ENCODE assay signal across 8 cellular contexts in genomic region chr6:42451146-42451594, GRCh38. TPM values are rescaled to one million over a fixed set of nuclear protein-coding genes. Genes with fewer than 3 reads are reported as not detected.
DNase-seq lines count a peak whose midpoint lies in the region; ATAC-seq, FAIRE-seq and TF ChIP-seq lines count a peak whose summit lies in the region.

No MANE protein-coding gene starts in this region.

- peak overlapping the region; percentile 97 for H3K4me3 Mint-ChIP-seq in activated CD8-positive, alpha-beta memory T cell treated with anti-CD3 and anti-CD28 coated beads, Interleukin-2, amount 10 ng/mL, durations not matched to agents 7 days and 5 days
- peak overlapping the region; percentile 100 for H3K4me3 Mint-ChIP-seq in glutamatergic neuron (ENCODE audit: unreplicated experiment)

- H3K27ac ChIP-seq in spleen = peak overlapping the region; percentile 53 to 93 (median 88)

- no peak for TF ChIP-seq CTCF in BE2C (IDR thresholded peaks at IDR 0.05; ENCODE audit: low read depth, low read length)
- TF ChIP-seq CTCF in glutamatergic neuron (IDR thresholded peaks at IDR 0.05; ENCODE audit: partially characterized antibody, unreplicated experiment) = no peak
- TF ChIP-seq CTCF in spleen (IDR thresholded peaks at IDR 0.05 in 8 of 11, conservative IDR thresholded peaks at IDR 0.05 in 3 of 11) = no peak

- 0 to 2% (median 1%) methylated on average over 14 of the region's 14 CpGs for WGBS in spleen, 5 donors

- CTCF ChIA-PET in activated CD8-positive, alpha-beta memory T cell treated with anti-CD3 and anti-CD28 coated beads, Interleukin-2, amount 10 ng/mL, durations not matched to agents 7 days and 5 days (lab: Charles Lee) = interaction anchor here (0.9 to 2.6 kb wide), 9 partner anchors 11 to 190 kb away, joined by 3 to 8 read pairs (median 4); no protein-coding TSS in a partner anchor

- intact Hi-C loops in spleen (cut with DNase I; ENCODE audit: low total_unique reads) = no loop called here

- FAIRE-seq in HTR-8/SVneo (lab: Jason Lieb, UNC) = no peak

- ATAC-seq in activated CD8-positive, alpha-beta memory T cell treated with anti-CD3 and anti-CD28 coated beads, Interleukin-2, amount 10 ng/mL, durations not matched to agents 7 days and 5 days = peak; percentile 14
- ATAC-seq in GM21528 (IDR thresholded peaks at IDR 0.05; ENCODE audit: low FRiP score, unreplicated experiment) (no peak), HG02588 (IDR thresholded peaks at IDR 0.05; ENCODE audit: unreplicated experiment) (no peak)

- H3K4me1 ChIP-seq in BE2C (no peaks in the 10 kb centered on the region; the same call in 1 of the 2 replicates), spleen (peaks cover 3 to 82% (median 38%) of the 10 kb centered on the region in 6 donors)

- H3K27ac Mint-ChIP-seq in activated CD8-positive, alpha-beta memory T cell treated with anti-CD3 and anti-CD28 coated beads, Interleukin-2, amount 10 ng/mL, durations not matched to agents 7 days and 5 days = peak overlapping the region; percentile 92
- peak overlapping the region; percentile 95 for H3K27ac Mint-ChIP-seq in glutamatergic neuron (ENCODE audit: unreplicated experiment)

- DNase-seq in BE2C (no peak), HTR-8/SVneo (ENCODE audit: insufficient read length, low spot score) (peak; percentile 28), glutamatergic neuron (no peak), spleen (no peak), NCI-H1048 (lab: John Stamatoyannopoulos, UW) (no peak)
- DNase-seq in activated CD8-positive, alpha-beta memory T cell treated with anti-CD3 and anti-CD28 coated beads, Interleukin-2, amount 10 ng/mL, durations not matched to agents 7 days and 5 days = peak; percentile 59

- H3K36me3 ChIP-seq in BE2C = no peaks in the 10 kb centered on the region; the same call in 1 of the 2 replicates
- H3K36me3 ChIP-seq in spleen = no peaks in the 10 kb centered on the region

- H3K27me3 ChIP-seq in BE2C (no peaks in the 10 kb centered on the region), spleen (replicated peaks in 1 of 7) (peaks cover 0 to 39% (median 0%) of the 10 kb centered on the region in 7 donors)

- H3K27me3 Mint-ChIP-seq in activated CD8-positive, alpha-beta memory T cell treated with anti-CD3 and anti-CD28 coated beads, Interleukin-2, amount 10 ng/mL, durations not matched to agents 7 days and 5 days = peaks cover 6% of the 10 kb centered on the region
- peaks cover 11% of the 10 kb centered on the region for H3K27me3 Mint-ChIP-seq in glutamatergic neuron (ENCODE audit: unreplicated experiment)

- H3K36me3 Mint-ChIP-seq in activated CD8-positive, alpha-beta memory T cell treated with anti-CD3 and anti-CD28 coated beads, Interleukin-2, amount 10 ng/mL, durations not matched to agents 7 days and 5 days = peaks cover 27% of the 10 kb centered on the region
- H3K36me3 Mint-ChIP-seq in glutamatergic neuron (ENCODE audit: unreplicated experiment) = no peaks in the 10 kb centered on the region

- H3K9me3 Mint-ChIP-seq in activated CD8-positive, alpha-beta memory T cell treated with anti-CD3 and anti-CD28 coated beads, Interleukin-2, amount 10 ng/mL, durations not matched to agents 7 days and 5 days (ENCODE audit: low read depth) = no peaks in the 10 kb centered on the region
- H3K9me3 Mint-ChIP-seq in glutamatergic neuron (ENCODE audit: unreplicated experiment) = peaks cover 18% of the 10 kb centered on the region

- H3K9me3 ChIP-seq in BE2C = no peaks in the 10 kb centered on the region
- no peaks in the 10 kb centered on the region for H3K9me3 ChIP-seq in spleen

- H3K4me3 ChIP-seq in BE2C (ENCODE audit: low read depth, low read length) (peak overlapping the region; percentile 84), spleen (peak overlapping the region; percentile 67 to 98 (median 93))

- H3K4me1 Mint-ChIP-seq in activated CD8-positive, alpha-beta memory T cell treated with anti-CD3 and anti-CD28 coated beads, Interleukin-2, amount 10 ng/mL, durations not matched to agents 7 days and 5 days = peaks cover 47% of the 10 kb centered on the region
- H3K4me1 Mint-ChIP-seq in glutamatergic neuron (ENCODE audit: low read depth, unreplicated experiment) = peaks cover 29% of the 10 kb centered on the region

- no peak for TF ChIP-seq POLR2A in spleen (IDR thresholded peaks at IDR 0.05)

RNA-seq across cellular contexts. Expression of gene TRERF1, which starts 0.6 kb away (rescaled TPM):
- 7.2 TPM for polyA plus RNA-seq in BE2C (2012; ENCODE audit: insufficient read depth, insufficient read length, low read depth)
- 10 to 100 TPM; 16.2 to 36.0 TPM for total RNA-seq in activated CD8-positive, alpha-beta memory T cell treated with anti-CD3 and anti-CD28 coated beads, Interleukin-2, amount 10 ng/mL, durations not matched to agents 7 days and 5 days
- total RNA-seq in glutamatergic neuron (ENCODE audit: unreplicated experiment) (12.8 TPM), spleen (10 to 100 TPM in 6 of 7 donors, 1 to 10 TPM in 1; 8.4 to 16.9 (median 14.3) TPM)
- polyA plus RNA-seq in spleen = 1 to 10 TPM; 1.5 to 3.0 (median 2.0) TPM

Comparison
In these comparisons a context has a peak if more than half of its experiments do, and no peak if none do; other contexts are left out.
1. DNase-seq: peak in HTR-8/SVneo (single experiment) and activated CD8-positive, alpha-beta memory T cell treated with anti-CD3 and anti-CD28 coated beads, Interleukin-2, amount 10 ng/mL, durations not matched to agents 7 days and 5 days (single experiment); none in BE2C (single experiment), glutamatergic neuron (single experiment), spleen (single experiment) and NCI-H1048 (single experiment).